Comparison of ENCODE assay signal across 10 cellular contexts in the genomic region with DNA sequence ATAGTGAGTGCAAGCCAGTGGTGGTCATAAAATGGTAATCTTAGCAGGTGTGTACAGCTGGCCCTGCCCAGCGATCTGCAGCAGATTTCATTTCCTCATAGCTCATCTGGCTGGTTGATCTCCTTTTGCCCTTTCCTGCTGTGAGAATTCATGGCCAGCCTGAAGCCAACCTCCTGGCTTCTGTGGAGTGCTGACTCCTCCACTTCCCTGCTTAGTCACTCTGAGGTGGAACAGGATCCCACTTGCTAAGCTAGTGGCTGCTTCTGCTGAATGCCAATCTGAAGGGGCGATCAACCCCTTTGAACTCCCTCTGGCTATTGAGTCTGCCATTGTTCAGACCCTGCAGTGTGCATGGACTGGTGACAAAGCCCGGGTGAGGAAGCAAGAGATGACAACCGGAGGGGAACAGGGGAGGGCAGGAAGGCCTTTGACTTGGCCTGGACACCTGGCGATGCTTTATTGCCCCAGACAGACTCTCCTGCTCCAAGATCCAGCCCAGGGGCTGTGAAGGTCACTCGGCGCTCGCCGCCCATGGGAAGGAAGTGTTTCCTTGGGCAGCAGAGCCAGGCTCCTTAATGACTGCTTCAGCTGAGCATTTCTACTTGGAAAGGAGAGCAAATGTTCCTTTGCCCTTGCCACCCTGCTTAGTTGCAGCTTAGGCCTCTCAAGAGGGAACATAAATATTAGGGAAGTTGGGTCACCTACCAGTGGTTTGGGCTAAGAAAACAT.
A peak's percentile ranks its signal among the peaks of the same experiment; 100 is the strongest.
DNase-seq lines count a peak whose midpoint lies in the region; ATAC-seq and TF ChIP-seq lines count a peak whose summit lies in the region.
"Had no signal": no experiment of that assay in that cellular context is flagged by ENCODE, and none has a peak within 500 bp of the region (broad histone marks: within the 10 kb centered on the region; RNA-seq: fewer than 3 reads in every experiment).

No MANE protein-coding gene starts in this region.

- POLR2A ChIA-PET in IMR-90 (lab: Charles Lee; ENCODE audit: unreplicated experiment): no interaction called here

- no peaks in the 10 kb centered on the region for H4K20me1 ChIP-seq in IMR-90 (ENCODE audit: insufficient read depth, low read length)
- no peaks in the 10 kb centered on the region for H4K20me1 ChIP-seq in mammary epithelial cell (ENCODE audit: insufficient read depth, low read length)

- no peaks in the 10 kb centered on the region for H3K4me1 ChIP-seq in IMR-90 (ENCODE audit: control insufficient read depth, insufficient read depth, low read length)
- peaks cover 18% of the 10 kb centered on the region for H3K4me1 ChIP-seq in mammary epithelial cell (ENCODE audit: insufficient read depth, low read length)
- H3K4me1 ChIP-seq in mucosa of descending colon (ENCODE audit: low read depth): peaks cover 17% of the 10 kb centered on the region

- H3K36me3 Mint-ChIP-seq in activated T-cell treated with anti-CD3 and anti-CD28 coated beads, Interleukin-2, amount 50 U/mL, for 24 hours (ENCODE audit: low read depth): no peaks in the 10 kb centered on the region
- H3K36me3 Mint-ChIP-seq: activated naive CD4-positive, alpha-beta T cell treated with anti-CD3 and anti-CD28 coated beads, Interleukin-2, amount 50 U/mL, for 72 hours had no signal

- no peak overlapping the region for H3K4me3 Mint-ChIP-seq in activated T-cell treated with anti-CD3 and anti-CD28 coated beads, Interleukin-2, amount 50 U/mL, for 24 hours
- H3K4me3 Mint-ChIP-seq: T-helper 1 cell treated with Interleukin-12 subunit alpha and Interleukin-12 subunit beta and Interleukin-4 antibody, amounts not matched to agents 30 μg/mL and 1 μg/mL, for 36 hours had no signal

- no peak overlapping the region for H3K27ac Mint-ChIP-seq in activated T-cell treated with anti-CD3 and anti-CD28 coated beads, Interleukin-2, amount 50 U/mL, for 24 hours
- H3K27ac Mint-ChIP-seq: activated naive CD4-positive, alpha-beta T cell treated with anti-CD3 and anti-CD28 coated beads, Interleukin-2, amount 50 U/mL, for 72 hours; T-helper 1 cell treated with Interleukin-12 subunit alpha and Interleukin-12 subunit beta and Interleukin-4 antibody, amounts not matched to agents 30 μg/mL and 1 μg/mL, for 36 hours had no signal

- H2BK15ac ChIP-seq in IMR-90 (ENCODE audit: low read depth, low read length): no peak overlapping the region

- no peaks in the 10 kb centered on the region for H3K9me3 Mint-ChIP-seq in activated T-cell treated with anti-CD3 and anti-CD28 coated beads, Interleukin-2, amount 50 U/mL, for 24 hours
- H3K9me3 Mint-ChIP-seq: activated naive CD4-positive, alpha-beta T cell treated with anti-CD3 and anti-CD28 coated beads, Interleukin-2, amount 50 U/mL, for 72 hours; T-helper 1 cell treated with Interleukin-12 subunit alpha and Interleukin-12 subunit beta and Interleukin-4 antibody, amounts not matched to agents 30 μg/mL and 1 μg/mL, for 36 hours had no signal

- no peak for TF ChIP-seq RAD21 in IMR-90 (IDR thresholded peaks at IDR 0.05; ENCODE audit: low read length)

- H2AK9ac ChIP-seq in IMR-90 (replicated peaks; ENCODE audit: low read depth, low read length, poor library complexity): no peak overlapping the region

- no peak overlapping the region for H4K8ac ChIP-seq in IMR-90 (ENCODE audit: low read depth in 2 of 2, low read length in 2 of 2)

- peak; percentile 51 for ATAC-seq in IMR-90 (ENCODE audit: low read depth)
- ATAC-seq in mucosa of descending colon: peak; percentile 92
- no peak for ATAC-seq in HG02678 (IDR thresholded peaks at IDR 0.05; ENCODE audit: unreplicated experiment)
- ATAC-seq: activated naive CD4-positive, alpha-beta T cell treated with anti-CD3 and anti-CD28 coated beads, Interleukin-2, amount 50 U/mL, for 72 hours had no signal

- H3K79me1 ChIP-seq in IMR-90 (ENCODE audit: low read depth in 1 of 2, low read length in 2 of 2): no peaks in the 10 kb centered on the region

- TF ChIP-seq POLR2A in IMR-90 (IDR thresholded peaks at IDR 0.05; ENCODE audit: low read depth, low read length): no peak

- no peak overlapping the region for H2BK5ac ChIP-seq in IMR-90 (ENCODE audit: low read depth, low read length, poor library complexity, severe bottlenecking)

- H4K91ac ChIP-seq in IMR-90 (ENCODE audit: insufficient read depth, low read depth, low read length): no peak overlapping the region

- H3K14ac ChIP-seq in IMR-90 (replicated peaks; ENCODE audit: low read depth, low read length): no peak overlapping the region

- H3K56ac ChIP-seq in IMR-90 (ENCODE audit: extremely low read depth, insufficient read depth, low read length): no peak overlapping the region

- in situ Hi-C loops in Caki2 (cut with HindIII; ENCODE audit: low pct_unique_long_range_greater_than_20kb, low sequenced_read_pairs): no loop called here
- in situ Hi-C loops in IMR-90 (cut with MboI; ENCODE audit: low sequenced_read_pairs): loop anchor here (25.0 kb wide), 1 partner anchor 711 kb away; no protein-coding TSS in a partner anchor
- in situ Hi-C loops in mammary epithelial cell (cut with MboI; ENCODE audit: low sequenced_read_pairs in 2 of 2): loop anchor here in 1 of 2 donors (25.0 kb wide), 1 partner anchor 511 kb away; a partner anchor contains a TSS

- H2AFZ ChIP-seq in IMR-90 (replicated peaks; ENCODE audit: low read length, poor library complexity) (no peak overlapping the region), mammary epithelial cell (ENCODE audit: low read depth, low read length) (peak overlapping the region; percentile 29)

- H3K9me3 ChIP-seq in IMR-90 (ENCODE audit: control insufficient read depth, insufficient read depth, low read length): no peaks in the 10 kb centered on the region
- no peaks in the 10 kb centered on the region for H3K9me3 ChIP-seq in mammary epithelial cell (replicated peaks; ENCODE audit: insufficient read depth, low read length)
- H3K9me3 ChIP-seq in mucosa of descending colon: no peaks in the 10 kb centered on the region

- no TSS peak for BruUV-seq in IMR-90 (replicated peaks; lab: Mats Ljungman, UMichigan)
- no TSS peak for BruUV-seq in mammary epithelial cell (replicated peaks; lab: Mats Ljungman, UMichigan)

- no peaks in the 10 kb centered on the region for H3K4me1 Mint-ChIP-seq in activated T-cell treated with anti-CD3 and anti-CD28 coated beads, Interleukin-2, amount 50 U/mL, for 24 hours (ENCODE audit: low read depth)

- CTCF ChIA-PET in IMR-90 (lab: Yijun Ruan, JAX) (no interaction called here), mammary epithelial cell (lab: Charles Lee; ENCODE audit: low non-redundant PET) (interaction anchor here (0.7 kb wide), 1 partner anchor 12 kb away, joined by 4 read pairs; no protein-coding TSS in a partner anchor)

- dilution Hi-C loops in IMR-90 (cut with HindIII; ENCODE audit: low sequenced_read_pairs, unreplicated experiment) (no loop called here), mammary epithelial cell (cut with HindIII; ENCODE audit: low sequenced_read_pairs) (no loop called here)

- H2BK20ac ChIP-seq in IMR-90 (ENCODE audit: low read depth, low read length): no peak overlapping the region

- intact Hi-C loops in IMR-90 (cut with micrococcal nuclease) (no loop called here), mammary epithelial cell (cut with micrococcal nuclease) (loop anchor here (2.0 kb wide), 1 partner anchor 254 kb away; no protein-coding TSS in a partner anchor), mucosa of descending colon (cut with DNase I, micrococcal nuclease) (no loop called here)

- H3K79me2 ChIP-seq in mammary epithelial cell (ENCODE audit: insufficient read depth, low read length): no peaks in the 10 kb centered on the region

- peaks cover 23% of the 10 kb centered on the region for H3K27me3 Mint-ChIP-seq in activated T-cell treated with anti-CD3 and anti-CD28 coated beads, Interleukin-2, amount 50 U/mL, for 24 hours

- no peak for TF ChIP-seq CTCF in IMR-90 (conservative IDR thresholded peaks at IDR 0.05; ENCODE audit: low read depth, low read length)
- TF ChIP-seq CTCF in mammary epithelial cell (conservative IDR thresholded peaks at IDR 0.05 in 1 of 2, IDR thresholded peaks at IDR 0.05 in 1 of 2; ENCODE audit: extremely low read depth in 1 of 2, insufficient read depth in 1 of 2, low read depth in 1 of 2, low read length in 2 of 2): no peak
- no peak for TF ChIP-seq CTCF in mucosa of descending colon (IDR thresholded peaks at IDR 0.05)

- H3K4ac ChIP-seq in IMR-90 (ENCODE audit: low read depth, low read length): no peak overlapping the region

- no peak overlapping the region for H4K5ac ChIP-seq in IMR-90 (ENCODE audit: low read depth, low read length)

- H3K9ac ChIP-seq in IMR-90 (ENCODE audit: low read depth, low read length) (no peak overlapping the region), mammary epithelial cell (ENCODE audit: insufficient read depth, low read length) (no peak overlapping the region)

- H3K36me3 ChIP-seq in IMR-90 (ENCODE audit: control insufficient read depth, insufficient read depth, low read length) (no peaks in the 10 kb centered on the region), mammary epithelial cell (ENCODE audit: insufficient read depth, low read length) (no peaks in the 10 kb centered on the region), mucosa of descending colon (ENCODE audit: low read depth) (no peaks in the 10 kb centered on the region)

- no peak overlapping the region for H3K23ac ChIP-seq in IMR-90 (ENCODE audit: low read depth, low read length)

- no peak overlapping the region for H3K18ac ChIP-seq in IMR-90 (ENCODE audit: low read depth, low read length)

- DNase-seq in Caki2 (ENCODE audit: low read depth) (peak; percentile 49), IMR-90 (peak; percentile 41), mammary epithelial cell (peak; percentile 83), mucosa of descending colon (peak; percentile 66 to 74 (median 72)), putamen (ENCODE audit: low spot score) (no peak)
- no peak for DNase-seq in activated T-cell treated with anti-CD3 and anti-CD28 coated beads, Interleukin-2, amount 50 U/mL, for 24 hours
- DNase-seq in activated CD4-positive, alpha-beta T cell treated with anti-CD3 and anti-CD28 coated beads, Interleukin-2, amount 50 U/mL, for 4 hours: no peak

- WGBS in IMR-90 (ENCODE audit: extremely low coverage in 2 of 2, insufficient read length in 1 of 2), 2 experiments: 100% methylated on average over 2 of the region's 9 CpGs; no CpG with 5 or more reads in 1 of the 2 experiments
- WGBS in mammary epithelial cell (ENCODE audit: low coverage, missing lambda C conversion rate): 32% methylated on average over 3 of the region's 9 CpGs

- H2AK5ac ChIP-seq in IMR-90 (ENCODE audit: low read depth, low read length): no peak overlapping the region

- no peaks in the 10 kb centered on the region for H3K9me1 ChIP-seq in IMR-90 (ENCODE audit: insufficient read depth, low read length)

- H3K27me3 ChIP-seq in IMR-90 (ENCODE audit: control insufficient read depth, insufficient read depth, low read length): peaks cover 23% of the 10 kb centered on the region
- H3K27me3 ChIP-seq in mammary epithelial cell (ENCODE audit: insufficient read depth, low read length): no peaks in the 10 kb centered on the region

- no peak overlapping the region for H3K27ac ChIP-seq in IMR-90 (ENCODE audit: insufficient read depth, low read length)
- H3K27ac ChIP-seq in mammary epithelial cell (ENCODE audit: insufficient read depth, low read depth, low read length): no peak overlapping the region

- no peak overlapping the region for H3K4me2 ChIP-seq in IMR-90 (ENCODE audit: low read depth, low read length)
- no peak overlapping the region for H3K4me2 ChIP-seq in mammary epithelial cell (ENCODE audit: insufficient read depth, low read depth, low read length)

- H2BK120ac ChIP-seq in IMR-90 (ENCODE audit: low read depth, low read length): no peak overlapping the region

- no peak overlapping the region for H3K4me3 ChIP-seq in IMR-90 (ENCODE audit: insufficient read depth, low read depth, low read length)
- no peak overlapping the region for H3K4me3 ChIP-seq in mammary epithelial cell (replicated peaks in 1 of 3; ENCODE audit: insufficient read depth in 1 of 3, low read depth in 2 of 3, low read length in 3 of 3)
- H3K4me3 ChIP-seq in mucosa of descending colon: no peak overlapping the region

Comparison
In these comparisons a context has a peak if more than half of its experiments do, and no peak if none do; other contexts are left out.
1. DNase-seq: peak in Caki2 (single experiment), IMR-90 (single experiment), mammary epithelial cell (single experiment) and mucosa of descending colon (3 of 3); none in putamen (single experiment), activated T-cell treated with anti-CD3 and anti-CD28 coated beads, Interleukin-2, amount 50 U/mL, for 24 hours (single experiment) and activated CD4-positive, alpha-beta T cell treated with anti-CD3 and anti-CD28 coated beads, Interleukin-2, amount 50 U/mL, for 4 hours (0 of 2).